In genomic region chr5:378301-378891, GRCh38 we compare ENCODE assay signal across 11 cellular contexts. TPM values are rescaled to one million over a fixed set of nuclear protein-coding genes. Genes with fewer than 3 reads are reported as not detected.
DNase-seq lines count a peak whose midpoint lies in the region; ATAC-seq, FAIRE-seq and TF ChIP-seq lines count a peak whose summit lies in the region.
"Had no signal": no experiment of that assay in that cellular context is flagged by ENCODE, and none has a peak within 500 bp of the region (broad histone marks: within the 10 kb centered on the region; RNA-seq: fewer than 3 reads in every experiment).

No MANE protein-coding gene starts in this region.

- peak overlapping the region; percentile 56 for H3K27ac Mint-ChIP-seq in activated T-cell treated with anti-CD3 and anti-CD28 coated beads, Interleukin-2, amount 50 U/mL, for 72 hours
- H3K27ac Mint-ChIP-seq: IgD-negative memory B cell had no signal

- peak; percentile 85 to 86 for ATAC-seq in activated T-cell treated with anti-CD3 and anti-CD28 coated beads, Interleukin-2, amount 50 U/mL, for 72 hours (replicated peaks in 1 of 2)
- ATAC-seq in GM21619 (IDR thresholded peaks at IDR 0.05; ENCODE audit: unreplicated experiment) = no peak

- H3K36me3 Mint-ChIP-seq in activated T-cell treated with anti-CD3 and anti-CD28 coated beads, Interleukin-2, amount 50 U/mL, for 72 hours (ENCODE audit: insufficient read depth in 2 of 2) = peaks cover 15 to 45% of the 10 kb centered on the region in 2 donors
- H3K36me3 Mint-ChIP-seq: IgD-negative memory B cell had no signal

- no peak for FAIRE-seq in H54 (lab: Jason Lieb, UNC)
- FAIRE-seq: H1 had no signal

- peaks cover 0 to 10% of the 10 kb centered on the region in 2 donors for H3K9me3 Mint-ChIP-seq in activated T-cell treated with anti-CD3 and anti-CD28 coated beads, Interleukin-2, amount 50 U/mL, for 72 hours

- peaks cover 92% of the 10 kb centered on the region for H3K4me1 Mint-ChIP-seq in activated T-cell treated with anti-CD3 and anti-CD28 coated beads, Interleukin-2, amount 50 U/mL, for 72 hours (ENCODE audit: low read depth)

- DNase-seq in DMS53 (lab: John Stamatoyannopoulos, UW) (peak; percentile 93), HT1080 (ENCODE audit: low read depth) (peak; percentile 79), mesenteric fat pad (ENCODE audit: low spot score) (peak; percentile 67), H54 (ENCODE audit: insufficient read length, low spot score) (no peak), HK-2 (ENCODE audit: unreplicated experiment) (no peak), cerebellar nuclear complex (lab: John Stamatoyannopoulos, UW) (no peak)
- peak; percentile 63 to 75 for DNase-seq in activated T-cell treated with anti-CD3 and anti-CD28 coated beads, Interleukin-2, amount 50 U/mL, for 72 hours

- no peak for TF ChIP-seq POLR2A in H54 (IDR thresholded peaks at IDR 0.05; ENCODE audit: low read depth, low read length)

- no peaks in the 10 kb centered on the region for H3K27me3 Mint-ChIP-seq in activated T-cell treated with anti-CD3 and anti-CD28 coated beads, Interleukin-2, amount 50 U/mL, for 72 hours (ENCODE audit: low read depth)

- H3K4me3 Mint-ChIP-seq in activated T-cell treated with anti-CD3 and anti-CD28 coated beads, Interleukin-2, amount 50 U/mL, for 72 hours = peak overlapping the region; percentile 77 to 78
- H3K4me3 Mint-ChIP-seq: brain, IgD-negative memory B cell had no signal

RNA-seq across cellular contexts. Expression of gene AHRR, which starts 56.9 kb away (rescaled TPM):
- 2.1 and 2.4 TPM in 2 replicates for total RNA-seq in HT1080 (2014; rRNA removed; shearing (Covaris generic))
- polyA plus RNA-seq in HT1080 (2015; cell fraction: cytosol; rRNA removed) = 2.7 and 3.7 TPM in 2 replicates
- 5.1 and 6.8 TPM in 2 replicates for polyA plus RNA-seq in HT1080 (2015; cell fraction: nucleus; rRNA removed)
- 10 to 100 TPM; 56.0 to 82.2 TPM for total RNA-seq in activated T-cell treated with anti-CD3 and anti-CD28 coated beads, Interleukin-2, amount 50 U/mL, for 72 hours
- total RNA-seq in mesenteric fat pad = 4.5 TPM

Comparison
In these comparisons a context has a peak if more than half of its experiments do, and no peak if none do; other contexts are left out.
1. DNase-seq: peak in DMS53 (single experiment), HT1080 (single experiment), activated T-cell treated with anti-CD3 and anti-CD28 coated beads, Interleukin-2, amount 50 U/mL, for 72 hours (2 of 2) and mesenteric fat pad (single experiment); none in H54 (single experiment), HK-2 (single experiment) and cerebellar nuclear complex (0 of 2).
2. RNA of gene AHRR, which starts 56.9 kb away (total RNA-seq): 56.0 to 82.2 TPM in activated T-cell treated with anti-CD3 and anti-CD28 coated beads, Interleukin-2, amount 50 U/mL, for 72 hours; 4.5 TPM in mesenteric fat pad (single experiment) and 2.1 to 2.4 TPM in HT1080; every median in the first group is over 10 times any median in the second.